15 cellular contexts compared by ENCODE assay signal in genomic region chr1:203462878-203463277, GRCh38. TPM values are rescaled to one million over a fixed set of nuclear protein-coding genes. Genes with fewer than 3 reads are reported as not detected.
DNase-seq lines count a peak whose midpoint lies in the region; ATAC-seq, FAIRE-seq and TF ChIP-seq lines count a peak whose summit lies in the region.
"Had no signal": no experiment of that assay in that cellular context is flagged by ENCODE, and none has a peak within 500 bp of the region (broad histone marks: within the 10 kb centered on the region; RNA-seq: fewer than 3 reads in every experiment).

No MANE protein-coding gene starts in this region.

- intact Hi-C loops in Right ventricle myocardium superior (cut with DNase I) (no loop called here), kidney (cut with DNase I) (no loop called here)

- no peaks in the 10 kb centered on the region for H3K9me3 ChIP-seq in right atrium auricular region
- no peaks in the 10 kb centered on the region for H3K9me3 ChIP-seq in mesenchymal stem cell (ENCODE audit: control insufficient read depth, low read length)
- H3K9me3 ChIP-seq in neural progenitor cell (ENCODE audit: low read depth): no peaks in the 10 kb centered on the region
- no peaks in the 10 kb centered on the region for H3K9me3 ChIP-seq in kidney (ENCODE audit: control insufficient read depth in 1 of 2, low read length in 2 of 2)

- WGBS in mesenchymal stem cell: 70% methylated on average over 3 of the region's 6 CpGs

- no peaks in the 10 kb centered on the region for H4K20me1 ChIP-seq in neural progenitor cell (ENCODE audit: low read depth)

- H2AFZ ChIP-seq in mesenchymal stem cell (ENCODE audit: low read depth, low read length): no peak overlapping the region
- no peak overlapping the region for H2AFZ ChIP-seq in neural progenitor cell (replicated peaks)

- no peak overlapping the region for H3K14ac ChIP-seq in mesenchymal stem cell (ENCODE audit: low read length in 2 of 2)

- TF ChIP-seq CTCF in right atrium auricular region (IDR thresholded peaks at IDR 0.05) (no peak), cardiac fibroblast (IDR thresholded peaks at IDR 0.05; ENCODE audit: low read depth, low read length) (no peak), neural progenitor cell (IDR thresholded peaks at IDR 0.05) (no peak), kidney (IDR thresholded peaks at IDR 0.05; ENCODE audit: borderline replicate concordance, extremely low read depth, insufficient read depth) (no peak)

- H2BK12ac ChIP-seq in mesenchymal stem cell (ENCODE audit: low read length in 2 of 2): peak overlapping the region in 1 of 2 experiments; percentile 17

- no peaks in the 10 kb centered on the region for H3K36me3 Mint-ChIP-seq in neural progenitor cell

- H3K4me3 Mint-ChIP-seq in neural progenitor cell: no peak overlapping the region
- H3K4me3 Mint-ChIP-seq: activated T-cell treated with anti-CD3 and anti-CD28 coated beads, Interleukin-2, amount 50 U/mL, for 72 hours; dendritic cell treated with granulocyte-macrophage colony-stimulating factor and Interleukin-4, amounts not matched to agents 40 ng/mL and 50 ng/mL, for 4 days had no signal

- H3K27ac ChIP-seq in right atrium auricular region (peak overlapping the region; percentile 81 to 85), mesenchymal stem cell (ENCODE audit: low read length, poor library complexity, severe bottlenecking) (no peak overlapping the region), neural progenitor cell (no peak overlapping the region), kidney (ENCODE audit: low read depth in 2 of 2, low read length in 2 of 2) (no peak overlapping the region)
- H3K27ac ChIP-seq: HL-60 had no signal

- H4K91ac ChIP-seq in mesenchymal stem cell (ENCODE audit: low read length): no peak overlapping the region

- H3K27me3 ChIP-seq in right atrium auricular region (no peaks in the 10 kb centered on the region), mesenchymal stem cell (ENCODE audit: control insufficient read depth in 1 of 2, insufficient read depth in 1 of 2, low read length in 2 of 2) (peaks cover 0 to 32% of the 10 kb centered on the region in 2 experiments), neural progenitor cell (no peaks in the 10 kb centered on the region)

- H3K27ac Mint-ChIP-seq in neural progenitor cell: no peak overlapping the region
- H3K27ac Mint-ChIP-seq: activated T-cell treated with anti-CD3 and anti-CD28 coated beads, Interleukin-2, amount 50 U/mL, for 72 hours; dendritic cell treated with granulocyte-macrophage colony-stimulating factor and Interleukin-4, amounts not matched to agents 40 ng/mL and 50 ng/mL, for 4 days had no signal

- no peaks in the 10 kb centered on the region for H3K79me2 ChIP-seq in neural progenitor cell (ENCODE audit: low read depth)

- no peak overlapping the region for H4K8ac ChIP-seq in mesenchymal stem cell (ENCODE audit: low read length)

- no peak overlapping the region for H3K4ac ChIP-seq in mesenchymal stem cell (ENCODE audit: low read depth in 1 of 2, low read length in 2 of 2)

- H3K36me3 ChIP-seq in right atrium auricular region (no peaks in the 10 kb centered on the region), mesenchymal stem cell (ENCODE audit: control insufficient read depth in 1 of 2, insufficient read depth in 2 of 2, low read depth in 1 of 2, low read length in 2 of 2) (no peaks in the 10 kb centered on the region), neural progenitor cell (peaks cover 6% of the 10 kb centered on the region), kidney (ENCODE audit: control insufficient read depth in 1 of 2, insufficient read depth in 2 of 2, low read length in 2 of 2) (no peaks in the 10 kb centered on the region)
- H3K36me3 ChIP-seq: WERI-Rb-1 had no signal

- DNase-seq in right atrium auricular region (ENCODE audit: low spot score) (peak; percentile 87), Right ventricle myocardium superior (no peak), cardiac fibroblast (ENCODE audit: low read depth in 2 of 2) (peak; percentile 81 to 86), mesenchymal stem cell (peak; percentile 81), neural progenitor cell (ENCODE audit: low spot score) (no peak), NOMO-1 treated with DMSO at 0.1 percent for 48 hours (lab: John Stamatoyannopoulos, UW; ENCODE audit: unreplicated experiment) (no peak), kidney (no peak), epidermal melanocyte (ENCODE audit: insufficient read length, low spot score) (no peak)
- DNase-seq: activated T-cell treated with anti-CD3 and anti-CD28 coated beads, Interleukin-2, amount 50 U/mL, for 72 hours; NCI-H1694 treated with DMSO at 0.1 percent for 48 hours; RPMI8226; WERI-Rb-1 had no signal

- no peak overlapping the region for H3K23ac ChIP-seq in mesenchymal stem cell (ENCODE audit: low read length in 2 of 2)

- H3K9ac ChIP-seq in mesenchymal stem cell (ENCODE audit: low read length) (peak overlapping the region; percentile 65), neural progenitor cell (no peak overlapping the region), kidney (ENCODE audit: low read length in 2 of 2) (no peak overlapping the region)

- H3K4me1 ChIP-seq in right atrium auricular region (peaks cover 0 to 48% of the 10 kb centered on the region in 2 donors), mesenchymal stem cell (ENCODE audit: control insufficient read depth, insufficient read depth, low read depth, low read length) (peaks cover 19% of the 10 kb centered on the region), neural progenitor cell (peaks cover 28% of the 10 kb centered on the region), kidney (ENCODE audit: control insufficient read depth in 1 of 2, insufficient read depth in 1 of 2, low read depth in 1 of 2, low read length in 2 of 2) (peaks cover 0 to 15% of the 10 kb centered on the region in 2 donors)

- H3K4me3 ChIP-seq in right atrium auricular region (no peak overlapping the region), cardiac fibroblast (replicated peaks in 1 of 2; ENCODE audit: low read depth in 2 of 2, low read length in 2 of 2) (no peak overlapping the region), mesenchymal stem cell (ENCODE audit: insufficient read depth in 1 of 2, low read depth in 1 of 2, low read length in 2 of 2) (no peak overlapping the region), neural progenitor cell (no peak overlapping the region), kidney (ENCODE audit: low read length in 2 of 2) (no peak overlapping the region)

- H2BK15ac ChIP-seq in mesenchymal stem cell (ENCODE audit: low read depth, poor library complexity, severe bottlenecking): no peak overlapping the region

- peaks cover 47% of the 10 kb centered on the region for H3K4me1 Mint-ChIP-seq in neural progenitor cell

- H3K27me3 Mint-ChIP-seq in neural progenitor cell (ENCODE audit: insufficient read depth, low read depth): peaks cover 3% of the 10 kb centered on the region

- H3K9me3 Mint-ChIP-seq in neural progenitor cell: no peaks in the 10 kb centered on the region
- H3K9me3 Mint-ChIP-seq: activated T-cell treated with anti-CD3 and anti-CD28 coated beads, Interleukin-2, amount 50 U/mL, for 72 hours; dendritic cell treated with granulocyte-macrophage colony-stimulating factor and Interleukin-4, amounts not matched to agents 40 ng/mL and 50 ng/mL, for 4 days had no signal

- H3K4me2 ChIP-seq in mesenchymal stem cell (ENCODE audit: low read length, poor library complexity, severe bottlenecking): no peak overlapping the region
- H3K4me2 ChIP-seq in neural progenitor cell: no peak overlapping the region

- H2BK120ac ChIP-seq in mesenchymal stem cell (ENCODE audit: low read depth, low read length): no peak overlapping the region

- no peak for ATAC-seq in Right ventricle myocardium superior (ENCODE audit: poor library complexity)
- ATAC-seq: activated T-cell treated with anti-CD3 and anti-CD28 coated beads, Interleukin-2, amount 50 U/mL, for 72 hours had no signal

- no peak overlapping the region for H3K18ac ChIP-seq in mesenchymal stem cell (ENCODE audit: low read depth in 1 of 2, low read length in 2 of 2)

- no peak overlapping the region for H2AK5ac ChIP-seq in mesenchymal stem cell (ENCODE audit: low read length, severe bottlenecking)

- FAIRE-seq in kidney (lab: Jason Lieb, UNC): no peak

- H3K79me1 ChIP-seq in mesenchymal stem cell (replicated peaks; ENCODE audit: low read length, poor library complexity, severe bottlenecking): no peaks in the 10 kb centered on the region

- H2BK5ac ChIP-seq in mesenchymal stem cell (ENCODE audit: low read depth, low read length, poor library complexity, severe bottlenecking): no peak overlapping the region

- peaks cover 6% of the 10 kb centered on the region for H3F3A ChIP-seq in neural progenitor cell (ENCODE audit: low read depth)

RNA-seq across cellular contexts. Expression of gene PRELP, which starts 12.7 kb away (rescaled TPM):
- total RNA-seq in right atrium auricular region: 100 to 1,000 TPM in 1 of 2 donors, 10 to 100 TPM in 1; 54.5 to 243 TPM
- 22.9 TPM for total RNA-seq in Right ventricle myocardium superior
- polyA plus RNA-seq in mesenchymal stem cell (2013, experiment 1 of 2): 2.2 TPM
- polyA plus RNA-seq in mesenchymal stem cell (2013, experiment 2 of 2): 2.1 TPM
- total RNA-seq in neural progenitor cell (ENCODE audit: low replicate concordance): 0.26 and 0.34 TPM in 2 replicates
- 24.5 TPM for total RNA-seq in kidney
- 9.5 TPM for polyA plus RNA-seq in kidney (ENCODE audit: insufficient read depth, low read depth, low replicate concordance)
- total RNA-seq: activated T-cell treated with anti-CD3 and anti-CD28 coated beads, Interleukin-2, amount 50 U/mL, for 72 hours had no signal

RNA-seq across cellular contexts. Expression of gene OPTC, which starts 31.1 kb away (rescaled TPM):
- not detected for total RNA-seq in right atrium auricular region
- not detected for total RNA-seq in Right ventricle myocardium superior
- polyA plus RNA-seq in mesenchymal stem cell (2013, experiment 1 of 2): not detected
- not detected for polyA plus RNA-seq in mesenchymal stem cell (2013, experiment 2 of 2)
- total RNA-seq in neural progenitor cell (ENCODE audit: low replicate concordance): 0.50 TPM in 1 of 2 replicates, not detected in the other
- not detected for total RNA-seq in kidney
- polyA plus RNA-seq in kidney (ENCODE audit: insufficient read depth, low read depth, low replicate concordance): not detected
- total RNA-seq: activated T-cell treated with anti-CD3 and anti-CD28 coated beads, Interleukin-2, amount 50 U/mL, for 72 hours had no signal
- polyA plus RNA-seq: AG04450 had no signal

Comparison
In these comparisons a context has a peak if more than half of its experiments do, and no peak if none do; other contexts are left out.
1. DNase-seq: peak in right atrium auricular region (single experiment), cardiac fibroblast (2 of 2) and mesenchymal stem cell (single experiment); none in Right ventricle myocardium superior (single experiment), neural progenitor cell (single experiment), NOMO-1 treated with DMSO at 0.1 percent for 48 hours (single experiment), kidney (single experiment) and epidermal melanocyte (single experiment).
2. H3K27ac ChIP-seq: peak in right atrium auricular region (2 of 2); none in mesenchymal stem cell (single experiment), neural progenitor cell (single experiment) and kidney (0 of 2).
3. RNA of gene PRELP, which starts 12.7 kb away (total RNA-seq): 54.5 to 243 TPM in right atrium auricular region, 24.5 TPM in kidney (single experiment) and 22.9 TPM in Right ventricle myocardium superior (single experiment); 0.26 to 0.34 TPM in neural progenitor cell; every median in the first group is over 10 times any median in the second.